In genomic region chr21:27526451-27526850, GRCh38 we compare ENCODE assay signal across 18 cellular contexts.
"Had no signal": no experiment of that assay in that cellular context is flagged by ENCODE, and none has a peak within 500 bp of the region (broad histone marks: within the 10 kb centered on the region; RNA-seq: fewer than 3 reads in every experiment).

No MANE protein-coding gene starts in this region.

- ATAC-seq: activated naive CD8-positive, alpha-beta T cell treated with anti-CD3 and anti-CD28 coated beads, Interleukin-2, amount 50 U/mL, for 24 hours; lower lobe of right lung; pancreas had no signal

- DNase-seq: activated CD4-positive, alpha-beta T cell treated with anti-CD3 and anti-CD28 coated beads for 1 hour; activated CD4-positive, alpha-beta T cell treated with anti-CD3 and anti-CD28 coated beads, Interleukin-2, amount 50 U/mL, for 4 hours; activated naive CD4-positive, alpha-beta T cell treated with anti-CD3 and anti-CD28 coated beads for 36 hours; activated naive CD8-positive, alpha-beta T cell treated with anti-CD3 and anti-CD28 coated beads, Interleukin-2, amount 50 U/mL, for 24 hours; activated T-cell treated with anti-CD3 and anti-CD28 coated beads, Interleukin-2, amount 50 U/mL, for 1 hour; dorsolateral prefrontal cortex; endodermal cell; erythroblast; kidney glomerular epithelial cell; lower lobe of right lung; midbrain; pancreas; stimulated activated CD4-positive, alpha-beta T cell treated with anti-CD3 and anti-CD28 coated beads, Interleukin-12 subunit alpha, Interleukin-12 subunit beta, amount 100 ng/mL, for 4 hours; stimulated activated CD4-positive, alpha-beta T cell treated with anti-CD3 and anti-CD28 coated beads, Interleukin-2, amount 100 ng/mL, for 24 hours; T-helper 1 cell had no signal

- H3K27ac ChIP-seq: ascending aorta, dorsolateral prefrontal cortex, lower lobe of right lung, pancreas, thoracic aorta, VCaP had no signal

- H3K9me3 ChIP-seq: ascending aorta, lower lobe of right lung, pancreas, thoracic aorta had no signal

- H3K4me1 ChIP-seq: ascending aorta, lower lobe of right lung, pancreas had no signal

- H3K27me3 ChIP-seq: ascending aorta, pancreas had no signal

- H3K36me3 ChIP-seq: ascending aorta, lower lobe of right lung, pancreas, thoracic aorta had no signal

- H3K4me3 ChIP-seq: ascending aorta, dorsolateral prefrontal cortex, lower lobe of right lung, pancreas, thoracic aorta had no signal
